Comparison of ENCODE assay signal across 12 cellular contexts in the genomic region with DNA sequence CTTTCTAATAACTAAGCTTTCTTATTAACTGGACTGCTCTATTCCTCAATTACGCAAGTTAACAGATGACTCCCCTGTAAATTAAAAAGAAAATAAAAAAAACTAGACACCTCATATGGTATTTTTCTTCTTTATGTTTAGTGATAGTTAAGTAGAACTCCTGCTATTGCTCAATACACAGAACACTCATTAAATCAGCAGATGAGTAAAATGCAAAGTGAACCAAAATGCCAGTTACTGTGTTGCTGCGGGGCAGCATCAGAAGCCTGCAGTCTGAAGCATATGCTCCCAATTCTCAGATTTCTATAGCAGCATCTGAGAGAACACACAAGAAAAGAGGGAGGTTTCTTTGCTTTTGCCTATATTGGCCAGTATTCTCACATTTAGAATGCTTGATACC. TPM values are rescaled to one million over a fixed set of nuclear protein-coding genes. Genes with fewer than 3 reads are reported as not detected.
DNase-seq lines count a peak whose midpoint lies in the region; ATAC-seq, FAIRE-seq and TF ChIP-seq lines count a peak whose summit lies in the region.
"Had no signal": no experiment of that assay in that cellular context is flagged by ENCODE, and none has a peak within 500 bp of the region (broad histone marks: within the 10 kb centered on the region; RNA-seq: fewer than 3 reads in every experiment).

No MANE protein-coding gene starts in this region.

- no peak for ATAC-seq in activated CD8-positive, alpha-beta T cell treated with anti-CD3 and anti-CD28 coated beads for 36 hours
- no peak for ATAC-seq in activated CD8-positive, alpha-beta T cell treated with anti-CD3 and anti-CD28 coated beads, Interleukin-2, amount 10 ng/mL, durations not matched to agents 7 days and 5 days
- no peak for ATAC-seq in GM21576 (IDR thresholded peaks at IDR 0.05; ENCODE audit: unreplicated experiment)
- ATAC-seq: GM12878 had no signal

- H3K27ac ChIP-seq in astrocyte (ENCODE audit: low read depth, low read length), result no peak overlapping the region
- H3K27ac ChIP-seq: transverse colon had no signal

- H3K9ac ChIP-seq in astrocyte (ENCODE audit: low read length), result no peak overlapping the region

- H3K4me2 ChIP-seq in astrocyte (ENCODE audit: low read length), result no peak overlapping the region

- CTCF ChIA-PET in activated CD8-positive, alpha-beta T cell treated with anti-CD3 and anti-CD28 coated beads for 36 hours (lab: Charles Lee), result interaction anchor here (1.8 to 3.3 kb wide), 2 partner anchors 8 to 187 kb away, joined by 4 to 13 read pairs; no protein-coding TSS in a partner anchor
- CTCF ChIA-PET in activated CD8-positive, alpha-beta T cell treated with anti-CD3 and anti-CD28 coated beads, Interleukin-2, amount 10 ng/mL, durations not matched to agents 7 days and 5 days (lab: Charles Lee), result interaction anchor here (1.8 kb wide), 1 partner anchor 10 kb away, joined by 8 read pairs; no protein-coding TSS in a partner anchor

- H3K4me3 ChIP-seq in astrocyte (ENCODE audit: insufficient read depth, low read depth, low read length), result no peak overlapping the region
- H3K4me3 ChIP-seq: GM12878, transverse colon had no signal

- intact Hi-C loops in activated CD8-positive, alpha-beta T cell treated with anti-CD3 and anti-CD28 coated beads for 36 hours (cut with micrococcal nuclease), result no loop called here

- POLR2A ChIA-PET in activated CD8-positive, alpha-beta T cell treated with anti-CD3 and anti-CD28 coated beads for 36 hours (lab: Charles Lee), result no interaction called here
- POLR2A ChIA-PET in activated CD8-positive, alpha-beta T cell treated with anti-CD3 and anti-CD28 coated beads, Interleukin-2, amount 10 ng/mL, durations not matched to agents 7 days and 5 days (lab: Charles Lee), result no interaction called here

- peaks cover 46% of the 10 kb centered on the region for H4K20me1 ChIP-seq in astrocyte (ENCODE audit: insufficient read depth, low read length)

- no peak overlapping the region for H3K4me3 Mint-ChIP-seq in activated CD8-positive, alpha-beta T cell treated with anti-CD3 and anti-CD28 coated beads for 36 hours
- no peak overlapping the region for H3K4me3 Mint-ChIP-seq in activated CD8-positive, alpha-beta T cell treated with anti-CD3 and anti-CD28 coated beads, Interleukin-2, amount 10 ng/mL, durations not matched to agents 7 days and 5 days
- no peak overlapping the region for H3K4me3 Mint-ChIP-seq in astrocyte (ENCODE audit: unreplicated experiment)
- H3K4me3 Mint-ChIP-seq in osteocyte (ENCODE audit: unreplicated experiment), result no peak overlapping the region

- no peaks in the 10 kb centered on the region for H3K27me3 ChIP-seq in astrocyte (ENCODE audit: insufficient read depth, low read length)
- H3K27me3 ChIP-seq: transverse colon had no signal

- no peaks in the 10 kb centered on the region for H3K27me3 Mint-ChIP-seq in activated CD8-positive, alpha-beta T cell treated with anti-CD3 and anti-CD28 coated beads for 36 hours
- no peaks in the 10 kb centered on the region for H3K27me3 Mint-ChIP-seq in activated CD8-positive, alpha-beta T cell treated with anti-CD3 and anti-CD28 coated beads, Interleukin-2, amount 10 ng/mL, durations not matched to agents 7 days and 5 days (ENCODE audit: low read depth)
- H3K27me3 Mint-ChIP-seq in astrocyte (ENCODE audit: low read depth, unreplicated experiment) (no peaks in the 10 kb centered on the region), osteocyte (ENCODE audit: unreplicated experiment) (no peaks in the 10 kb centered on the region)

- H3K36me3 ChIP-seq in astrocyte (ENCODE audit: insufficient read depth, low read length), result peaks cover 7% of the 10 kb centered on the region
- H3K36me3 ChIP-seq: transverse colon had no signal

- FAIRE-seq in astrocyte (lab: Jason Lieb, UNC), result no peak
- FAIRE-seq: GM12878 had no signal

- H3K4me1 Mint-ChIP-seq in activated CD8-positive, alpha-beta T cell treated with anti-CD3 and anti-CD28 coated beads for 36 hours (ENCODE audit: low read depth), result peaks cover 60% of the 10 kb centered on the region
- H3K4me1 Mint-ChIP-seq in activated CD8-positive, alpha-beta T cell treated with anti-CD3 and anti-CD28 coated beads, Interleukin-2, amount 10 ng/mL, durations not matched to agents 7 days and 5 days (ENCODE audit: low read depth), result peaks cover 59% of the 10 kb centered on the region
- H3K4me1 Mint-ChIP-seq in astrocyte (ENCODE audit: low read depth, unreplicated experiment), result peaks cover 39% of the 10 kb centered on the region
- H3K4me1 Mint-ChIP-seq in osteocyte (ENCODE audit: unreplicated experiment), result peaks cover 37% of the 10 kb centered on the region

- TF ChIP-seq CTCF in activated CD8-positive, alpha-beta T cell treated with anti-CD3 and anti-CD28 coated beads for 36 hours (IDR thresholded peaks at IDR 0.05), result no peak
- TF ChIP-seq CTCF in astrocyte (IDR thresholded peaks at IDR 0.05; ENCODE audit: insufficient read depth, low read depth, low read length), result no peak
- no peak for TF ChIP-seq CTCF in osteocyte (IDR thresholded peaks at IDR 0.05)

- peak overlapping the region; percentile 27 for H3K27ac Mint-ChIP-seq in activated CD8-positive, alpha-beta T cell treated with anti-CD3 and anti-CD28 coated beads for 36 hours
- no peak overlapping the region for H3K27ac Mint-ChIP-seq in activated CD8-positive, alpha-beta T cell treated with anti-CD3 and anti-CD28 coated beads, Interleukin-2, amount 10 ng/mL, durations not matched to agents 7 days and 5 days
- peak overlapping the region; percentile 14 for H3K27ac Mint-ChIP-seq in astrocyte (ENCODE audit: unreplicated experiment)
- H3K27ac Mint-ChIP-seq in osteocyte (ENCODE audit: unreplicated experiment), result peak overlapping the region; percentile 80

- H2AFZ ChIP-seq in astrocyte (ENCODE audit: low read depth, low read length), result no peak overlapping the region

- peaks cover 46% of the 10 kb centered on the region for H3K36me3 Mint-ChIP-seq in activated CD8-positive, alpha-beta T cell treated with anti-CD3 and anti-CD28 coated beads for 36 hours (ENCODE audit: low read depth)
- peaks cover 65% of the 10 kb centered on the region for H3K36me3 Mint-ChIP-seq in activated CD8-positive, alpha-beta T cell treated with anti-CD3 and anti-CD28 coated beads, Interleukin-2, amount 10 ng/mL, durations not matched to agents 7 days and 5 days (ENCODE audit: low read depth)
- peaks cover 11% of the 10 kb centered on the region for H3K36me3 Mint-ChIP-seq in astrocyte (ENCODE audit: low read depth, unreplicated experiment)
- H3K36me3 Mint-ChIP-seq in osteocyte (ENCODE audit: unreplicated experiment), result peaks cover 3% of the 10 kb centered on the region

- peaks cover 100% of the 10 kb centered on the region for H3K79me2 ChIP-seq in astrocyte (ENCODE audit: insufficient read depth, low read length)

- H3K9me3 ChIP-seq in astrocyte (ENCODE audit: insufficient read depth, low read depth, low read length), result no peaks in the 10 kb centered on the region
- H3K9me3 ChIP-seq: transverse colon had no signal

- peaks cover 21% of the 10 kb centered on the region for H3K4me1 ChIP-seq in astrocyte (ENCODE audit: insufficient read depth, low read length)

- no peak for DNase-seq in activated CD8-positive, alpha-beta T cell treated with anti-CD3 and anti-CD28 coated beads for 36 hours
- DNase-seq in activated CD8-positive, alpha-beta T cell treated with anti-CD3 and anti-CD28 coated beads, Interleukin-2, amount 10 ng/mL, durations not matched to agents 7 days and 5 days, result no peak
- DNase-seq in NCI-H526 (lab: John Stamatoyannopoulos, UW) (peak; percentile 21 to 56), astrocyte (ENCODE audit: low read depth) (no peak), osteocyte (ENCODE audit: extremely low spot score, unreplicated experiment) (no peak), A172 (ENCODE audit: low spot score) (no peak)
- DNase-seq in stimulated activated naive CD4-positive, alpha-beta T cell treated with Interleukin-2 at 50 U/mL for 16 hours (lab: John Stamatoyannopoulos, UW), result no peak
- DNase-seq: NCI-H2171 treated with DMSO at 0.1 percent for 48 hours, nucleus accumbens, transverse colon had no signal

- no peaks in the 10 kb centered on the region for H3K9me3 Mint-ChIP-seq in activated CD8-positive, alpha-beta T cell treated with anti-CD3 and anti-CD28 coated beads for 36 hours
- H3K9me3 Mint-ChIP-seq in activated CD8-positive, alpha-beta T cell treated with anti-CD3 and anti-CD28 coated beads, Interleukin-2, amount 10 ng/mL, durations not matched to agents 7 days and 5 days (ENCODE audit: insufficient read depth), result no peaks in the 10 kb centered on the region
- H3K9me3 Mint-ChIP-seq in astrocyte (ENCODE audit: unreplicated experiment) (no peaks in the 10 kb centered on the region), osteocyte (ENCODE audit: unreplicated experiment) (no peaks in the 10 kb centered on the region)

RNA-seq across cellular contexts. Expression of a gene that starts 28.4 kb away (rescaled TPM):
- 100 to 1,000 TPM; 130 to 138 TPM for total RNA-seq in activated CD8-positive, alpha-beta T cell treated with anti-CD3 and anti-CD28 coated beads for 36 hours
- total RNA-seq in activated CD8-positive, alpha-beta T cell treated with anti-CD3 and anti-CD28 coated beads, Interleukin-2, amount 10 ng/mL, durations not matched to agents 7 days and 5 days, result 100 to 1,000 TPM; 159 to 160 TPM
- 140 and 160 TPM in 2 replicates for total RNA-seq in astrocyte
- 52.3 and 53.6 TPM in 2 replicates for total RNA-seq in osteocyte
- 136 and 140 TPM in 2 replicates for total RNA-seq in A172 (2014; rRNA removed; shearing (Covaris generic))

Comparison
In these comparisons a context has a peak if more than half of its experiments do, and no peak if none do; other contexts are left out.
1. DNase-seq: peak in NCI-H526 (2 of 2); none in activated CD8-positive, alpha-beta T cell treated with anti-CD3 and anti-CD28 coated beads for 36 hours (single experiment), activated CD8-positive, alpha-beta T cell treated with anti-CD3 and anti-CD28 coated beads, Interleukin-2, amount 10 ng/mL, durations not matched to agents 7 days and 5 days (single experiment), astrocyte (single experiment), osteocyte (single experiment), stimulated activated naive CD4-positive, alpha-beta T cell treated with Interleukin-2 at 50 U/mL for 16 hours (single experiment) and A172 (single experiment).